ENCODE assay signal across 16 cellular contexts in the genomic region with DNA sequence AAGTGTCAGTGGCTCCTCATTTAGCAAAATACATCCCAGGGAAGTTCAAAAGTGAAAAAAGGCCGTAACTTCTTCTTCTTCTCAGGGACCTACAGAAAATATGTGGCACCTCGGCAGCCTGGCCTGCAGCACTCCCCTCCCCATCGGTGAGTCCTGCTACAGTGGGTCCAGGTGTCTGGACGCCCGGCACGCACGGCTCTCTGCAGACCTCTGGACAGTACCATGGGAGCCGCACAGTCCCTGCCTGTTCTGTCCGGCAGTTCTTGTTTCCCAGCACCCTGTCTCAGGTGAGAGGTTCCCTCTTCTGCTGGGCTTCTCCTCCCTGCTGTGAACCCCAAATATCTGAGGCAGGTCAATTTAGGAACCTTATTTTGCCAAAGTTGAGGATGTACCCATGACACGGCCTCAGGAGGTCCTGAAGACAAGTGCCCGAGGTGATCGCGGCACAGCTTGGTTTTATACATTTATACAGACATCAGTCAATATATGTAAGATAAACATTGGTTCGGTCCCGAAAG. TPM values are rescaled to one million over a fixed set of nuclear protein-coding genes. Genes with fewer than 3 reads are reported as not detected.
"Had no signal": no experiment of that assay in that cellular context is flagged by ENCODE, and none has a peak within 500 bp of the region (broad histone marks: within the 10 kb centered on the region; RNA-seq: fewer than 3 reads in every experiment).

No MANE protein-coding gene starts in this region.

- H3K27me3 ChIP-seq: pancreas, transverse colon had no signal

- H3K36me3 Mint-ChIP-seq: activated naive CD8-positive, alpha-beta T cell treated with anti-CD3 and anti-CD28 coated beads, Interleukin-2, amount 10 ng/mL, durations not matched to agents 7 days and 5 days had no signal

- H3K9me3 Mint-ChIP-seq: activated CD4-positive, alpha-beta T cell treated with anti-CD3 and anti-CD28 coated beads, Interleukin-2, amount 10 ng/mL, durations not matched to agents 7 days and 5 days; activated naive CD8-positive, alpha-beta T cell treated with anti-CD3 and anti-CD28 coated beads, Interleukin-2, amount 10 ng/mL, durations not matched to agents 7 days and 5 days; activated T-helper 1 cell treated with anti-CD3 and anti-CD28 coated beads, Interleukin-12 subunit alpha, Interleukin-12 subunit beta, Interleukin-2, Interleukin-4 antibody, amounts not matched to agents 30 ng/mL and 10 ng/mL and 1 ng/mL, durations not matched to agents 14 hours and 24 hours and 36 hours; dendritic cell treated with granulocyte-macrophage colony-stimulating factor and Interleukin-4, amounts not matched to agents 40 ng/mL and 50 ng/mL, for 4 days had no signal

- H3K4me3 Mint-ChIP-seq: activated CD4-positive, alpha-beta T cell treated with anti-CD3 and anti-CD28 coated beads, Interleukin-2, amount 10 ng/mL, durations not matched to agents 7 days and 5 days; activated naive CD8-positive, alpha-beta T cell treated with anti-CD3 and anti-CD28 coated beads, Interleukin-2, amount 10 ng/mL, durations not matched to agents 7 days and 5 days; activated T-helper 1 cell treated with anti-CD3 and anti-CD28 coated beads, Interleukin-12 subunit alpha, Interleukin-12 subunit beta, Interleukin-2, Interleukin-4 antibody, amounts not matched to agents 30 ng/mL and 10 ng/mL and 1 ng/mL, durations not matched to agents 14 hours and 24 hours and 36 hours; dendritic cell treated with granulocyte-macrophage colony-stimulating factor and Interleukin-4, amounts not matched to agents 40 ng/mL and 50 ng/mL, for 4 days had no signal

- FAIRE-seq: pancreas had no signal

- H3K4me3 ChIP-seq: pancreas had no signal

- ATAC-seq: left ventricle myocardium superior, pancreas had no signal

- H3K36me3 ChIP-seq: pancreas, transverse colon had no signal

- H3K4me1 ChIP-seq: pancreas had no signal

- DNase-seq: activated CD4-positive, alpha-beta T cell treated with anti-CD3 and anti-CD28 coated beads, Interleukin-2, amount 10 ng/mL, durations not matched to agents 7 days and 5 days; activated CD8-positive, alpha-beta memory T cell treated with anti-CD3 and anti-CD28 coated beads, Interleukin-2, amount 50 U/mL, for 48 hours; activated naive CD8-positive, alpha-beta T cell treated with anti-CD3 and anti-CD28 coated beads, Interleukin-2, amount 10 ng/mL, durations not matched to agents 7 days and 5 days; hypothalamus; left ventricle myocardium superior; mesendoderm; pancreas; stimulated activated CD4-positive, alpha-beta T cell treated with anti-CD3 and anti-CD28 coated beads, Interleukin-15, amount 100 ng/mL, for 24 hours; stimulated activated CD4-positive, alpha-beta T cell treated with anti-CD3 and anti-CD28 coated beads, Interleukin-4, amount 100 ng/mL, for 1 hour; stimulated activated naive CD4-positive, alpha-beta T cell; substantia nigra; transverse colon had no signal

- H3K9me3 ChIP-seq: pancreas, transverse colon had no signal

- H3K27ac Mint-ChIP-seq: activated CD4-positive, alpha-beta T cell treated with anti-CD3 and anti-CD28 coated beads, Interleukin-2, amount 10 ng/mL, durations not matched to agents 7 days and 5 days; activated naive CD8-positive, alpha-beta T cell treated with anti-CD3 and anti-CD28 coated beads, Interleukin-2, amount 10 ng/mL, durations not matched to agents 7 days and 5 days; activated T-helper 1 cell treated with anti-CD3 and anti-CD28 coated beads, Interleukin-12 subunit alpha, Interleukin-12 subunit beta, Interleukin-2, Interleukin-4 antibody, amounts not matched to agents 30 ng/mL and 10 ng/mL and 1 ng/mL, durations not matched to agents 14 hours and 24 hours and 36 hours; dendritic cell treated with granulocyte-macrophage colony-stimulating factor and Interleukin-4, amounts not matched to agents 40 ng/mL and 50 ng/mL, for 4 days had no signal

- H3K27ac ChIP-seq: pancreas had no signal

RNA-seq across cellular contexts. Expression of gene ALOX5AP, which starts 36.8 kb away (rescaled TPM):
- total RNA-seq: SK-MEL-5 had no signal
- polyA plus RNA-seq: neural cell had no signal
